ENCODE assay signal across 25 cellular contexts in genomic region chr5:147226512-147226911, GRCh38. TPM values are rescaled to one million over a fixed set of nuclear protein-coding genes. Genes with fewer than 3 reads are reported as not detected.
DNase-seq lines count a peak whose midpoint lies in the region; ATAC-seq and TF ChIP-seq lines count a peak whose summit lies in the region.
"Had no signal": no experiment of that assay in that cellular context is flagged by ENCODE, and none has a peak within 500 bp of the region (broad histone marks: within the 10 kb centered on the region; RNA-seq: fewer than 3 reads in every experiment).

No MANE protein-coding gene starts in this region.

- ATAC-seq in right cardiac atrium (no peak), sciatic nerve (no peak)
- ATAC-seq: A549, GM12878, HCT116 had no signal

- H3K23ac ChIP-seq in neuronal stem cell (ENCODE audit: low read depth, low read length, poor library complexity), result peak overlapping the region; percentile 21

- intact Hi-C loops in right cardiac atrium (cut with DNase I) (loop anchor here in 3 of 4 donors (5.0 to 10.0 kb wide), 4 partner anchors 146 to 351 kb away; no protein-coding TSS in a partner anchor), cardiac septum (cut with DNase I) (loop anchor here (5.0 to 10.0 kb wide), 4 partner anchors 158 to 351 kb away; no protein-coding TSS in a partner anchor), sciatic nerve (cut with DNase I) (loop anchor here (10.0 kb wide), 1 partner anchor 348 kb away; no protein-coding TSS in a partner anchor)

- H3K4me1 Mint-ChIP-seq in chondrocyte (ENCODE audit: low read depth), result peaks cover 4% of the 10 kb centered on the region
- H3K4me1 Mint-ChIP-seq: CD14-positive monocyte had no signal

- H3K27ac ChIP-seq in right cardiac atrium (ENCODE audit: low read length), result no peak overlapping the region
- no peak overlapping the region for H3K27ac ChIP-seq in neuronal stem cell (replicated peaks; ENCODE audit: low read length)
- H3K27ac ChIP-seq: A549; BLaER1 treated with 17β-estradiol and CSF1 and Interleukin-3, amounts not matched to agents 10 nM and 100 nM; GM23248 had no signal

- no peak overlapping the region for H3K4ac ChIP-seq in neuronal stem cell (ENCODE audit: low read length)

- H2BK15ac ChIP-seq in neuronal stem cell (ENCODE audit: low read length), result no peak overlapping the region

- no peak overlapping the region for H2BK12ac ChIP-seq in neuronal stem cell (ENCODE audit: low read length)

- H3K27me3 ChIP-seq in right cardiac atrium (ENCODE audit: control insufficient read depth, insufficient read depth) (no peaks in the 10 kb centered on the region), neuronal stem cell (ENCODE audit: control insufficient read depth in 3 of 3, insufficient read depth in 3 of 3, low read depth in 1 of 3, low read length in 3 of 3) (no peaks in the 10 kb centered on the region)
- H3K27me3 ChIP-seq: BE2C; BLaER1 treated with 17β-estradiol and CSF1 and Interleukin-3, amounts not matched to agents 10 nM and 100 nM had no signal

- H3K36me3 ChIP-seq in neuronal stem cell (replicated peaks in 1 of 2; ENCODE audit: control insufficient read depth in 2 of 2, insufficient read depth in 2 of 2, low read length in 2 of 2), result no peaks in the 10 kb centered on the region
- H3K36me3 ChIP-seq: BE2C; BLaER1 treated with 17β-estradiol and CSF1 and Interleukin-3, amounts not matched to agents 10 nM and 100 nM had no signal

- no peaks in the 10 kb centered on the region for H3K79me1 ChIP-seq in neuronal stem cell (ENCODE audit: low read depth, low read length)

- no peak overlapping the region for H3K9ac ChIP-seq in neuronal stem cell (ENCODE audit: low read depth, low read length, poor library complexity)
- H3K9ac ChIP-seq: BLaER1 treated with 17β-estradiol and CSF1 and Interleukin-3, amounts not matched to agents 10 nM and 100 nM; GM23248 had no signal

- 95% methylated on average over 15 of the region's 15 CpGs for WGBS in right cardiac atrium
- WGBS in neuronal stem cell (ENCODE audit: extremely low coverage in 2 of 2, insufficient read length in 2 of 2, insufficient replicate concordance in 1 of 2), 2 donors, result no CpG with 5 or more reads among the region's 15 CpGs

- H3K4me1 ChIP-seq in right cardiac atrium (ENCODE audit: control insufficient read depth, insufficient read depth, low read length) (no peaks in the 10 kb centered on the region), neuronal stem cell (ENCODE audit: control insufficient read depth in 2 of 2, insufficient read depth in 1 of 2, low read depth in 1 of 2, low read length in 2 of 2) (no peaks in the 10 kb centered on the region)
- H3K4me1 ChIP-seq: A549, BE2C had no signal

- H3K36me3 Mint-ChIP-seq in chondrocyte (ENCODE audit: low read depth), result no peaks in the 10 kb centered on the region
- H3K36me3 Mint-ChIP-seq: CD14-positive monocyte; CD8-positive, alpha-beta memory T cell had no signal

- no peak overlapping the region for H2BK120ac ChIP-seq in neuronal stem cell (ENCODE audit: low read depth, low read length)

- H2BK5ac ChIP-seq in neuronal stem cell (ENCODE audit: low read length), result no peak overlapping the region

- H3K4me2 ChIP-seq in neuronal stem cell (ENCODE audit: insufficient read depth, low read length, poor library complexity, severe bottlenecking), result no peak overlapping the region
- H3K4me2 ChIP-seq: A549; BLaER1 treated with 17β-estradiol and CSF1 and Interleukin-3, amounts not matched to agents 10 nM and 100 nM had no signal

- H3K27me3 Mint-ChIP-seq in chondrocyte (ENCODE audit: low read depth), result peaks cover 34% of the 10 kb centered on the region

- peak in 2 of 3 donors; percentile 30 to 32 for DNase-seq in right cardiac atrium
- DNase-seq in cardiac septum (ENCODE audit: low spot score), result no peak
- peak; percentile 72 for DNase-seq in chondrocyte (ENCODE audit: low spot score)
- no peak for DNase-seq in neuronal stem cell (ENCODE audit: low spot score)
- DNase-seq in sciatic nerve (ENCODE audit: low spot score), result peak; percentile 54
- no peak for DNase-seq in activated CD8-positive, alpha-beta memory T cell treated with anti-CD3 and anti-CD28 coated beads, Interleukin-2, amount 50 U/mL, for 48 hours
- DNase-seq in NCI-H748 (lab: John Stamatoyannopoulos, UW; ENCODE audit: unreplicated experiment), result no peak
- DNase-seq in NCI-H2081 treated with DMSO at 0.1 percent for 48 hours (lab: John Stamatoyannopoulos, UW), result no peak
- DNase-seq: 8988T; ACHN; AML-193; BE2C; CD4-positive, alpha-beta T cell; CD8-positive, alpha-beta memory T cell; DMS 273 treated with DMSO at 0.1 percent for 48 hours; DMS79; EL; GDM1; GM23248; H9 had no signal

- no peak overlapping the region for H3K14ac ChIP-seq in neuronal stem cell (ENCODE audit: low read length)

- no peak overlapping the region for H3K4me3 Mint-ChIP-seq in chondrocyte (ENCODE audit: unreplicated experiment)
- H3K4me3 Mint-ChIP-seq: CD4-positive, alpha-beta T cell; CD8-positive, alpha-beta memory T cell; H9 had no signal

- no peaks in the 10 kb centered on the region for H3K9me3 Mint-ChIP-seq in chondrocyte (ENCODE audit: low read depth)
- H3K9me3 Mint-ChIP-seq: H9 had no signal

- no peak for TF ChIP-seq CTCF in chondrocyte (IDR thresholded peaks at IDR 0.05)

- no peak overlapping the region for H3K4me3 ChIP-seq in right cardiac atrium (ENCODE audit: low read length)
- no peak overlapping the region for H3K4me3 ChIP-seq in neuronal stem cell (ENCODE audit: low read length in 2 of 2)
- H3K4me3 ChIP-seq: A549; BLaER1 treated with 17β-estradiol and CSF1 and Interleukin-3, amounts not matched to agents 10 nM and 100 nM; GM12878; GM23248 had no signal

- H3K18ac ChIP-seq in neuronal stem cell (ENCODE audit: low read length), result peak overlapping the region; percentile 16

- H4K8ac ChIP-seq in neuronal stem cell (ENCODE audit: low read depth, low read length), result no peak overlapping the region

- H2AFZ ChIP-seq in neuronal stem cell (ENCODE audit: low read length), result no peak overlapping the region
- H2AFZ ChIP-seq: GM23248 had no signal

- no peak overlapping the region for H3K27ac Mint-ChIP-seq in chondrocyte (ENCODE audit: unreplicated experiment)
- H3K27ac Mint-ChIP-seq: CD14-positive monocyte; CD4-positive, alpha-beta T cell; CD8-positive, alpha-beta memory T cell; H9 had no signal

- no peak overlapping the region for H4K91ac ChIP-seq in neuronal stem cell (ENCODE audit: low read depth, low read length, poor library complexity)

- H3K9me3 ChIP-seq in right cardiac atrium (ENCODE audit: control insufficient read depth, low read length) (no peaks in the 10 kb centered on the region), neuronal stem cell (replicated peaks in 1 of 2; ENCODE audit: control insufficient read depth in 2 of 2, insufficient read depth in 1 of 2, low read depth in 1 of 2, low read length in 2 of 2) (peaks cover 0 to 1% of the 10 kb centered on the region in 2 donors)
- H3K9me3 ChIP-seq: A549, BE2C had no signal

- H2AK5ac ChIP-seq in neuronal stem cell (ENCODE audit: low read depth, low read length), result peak overlapping the region; percentile 50

RNA-seq across cellular contexts. Expression of gene STK32A, which starts 8.3 kb away (rescaled TPM):
- total RNA-seq in right cardiac atrium (1 to 10 TPM; 1.9 to 2.9 (median 2.4) TPM), cardiac septum (0.92 TPM), chondrocyte (0.12 to 0.31 TPM in 2 of 3 replicates, not detected in the other), sciatic nerve (29.1 TPM)
- 0.81 TPM for polyA plus RNA-seq in right cardiac atrium
- polyA plus RNA-seq in neuronal stem cell (2013, experiment 1 of 2), result 1.8 TPM
- polyA plus RNA-seq in neuronal stem cell (2013, experiment 2 of 2), result 1.9 TPM
- total RNA-seq: CD4-positive, alpha-beta T cell; CD8-positive, alpha-beta memory T cell had no signal
- polyA plus RNA-seq: CD14-positive monocyte; CD8-positive, alpha-beta memory T cell had no signal

Comparison
In these comparisons a context has a peak if more than half of its experiments do, and no peak if none do; other contexts are left out.
1. DNase-seq: peak in right cardiac atrium (2 of 3), chondrocyte (single experiment) and sciatic nerve (single experiment); none in cardiac septum (single experiment), neuronal stem cell (single experiment), activated CD8-positive, alpha-beta memory T cell treated with anti-CD3 and anti-CD28 coated beads, Interleukin-2, amount 50 U/mL, for 48 hours (single experiment), NCI-H748 (single experiment) and NCI-H2081 treated with DMSO at 0.1 percent for 48 hours (single experiment).